8 cellular contexts compared by ENCODE assay signal in the genomic region with DNA sequence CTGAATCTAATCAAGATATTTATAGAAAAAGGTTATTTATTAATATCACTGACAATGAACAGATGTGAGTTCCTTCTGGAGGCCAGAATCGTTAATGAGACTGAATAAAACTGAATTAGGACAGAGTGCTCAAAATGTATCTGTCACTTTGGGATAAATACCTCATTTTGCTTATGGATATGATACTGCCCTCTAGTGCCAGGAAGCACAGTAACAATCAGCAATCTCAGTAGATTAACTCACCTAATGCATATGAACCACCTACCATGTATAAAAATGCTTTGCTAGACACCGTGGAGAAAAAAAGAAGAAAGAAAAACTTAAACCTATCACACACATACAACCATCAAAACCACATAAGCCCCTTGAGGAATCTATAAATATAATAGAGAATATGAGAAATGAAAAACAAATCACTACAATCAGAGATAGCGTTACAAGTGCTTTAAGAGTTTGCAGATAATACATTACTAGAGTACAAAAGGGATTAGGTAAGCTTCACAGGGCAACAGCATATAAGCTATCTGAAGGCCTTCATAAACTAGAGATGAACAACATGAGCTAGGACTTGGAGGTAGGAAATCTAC.
DNase-seq lines count a peak whose midpoint lies in the region; ATAC-seq and TF ChIP-seq lines count a peak whose summit lies in the region.

No MANE protein-coding gene starts in this region.

- no peaks in the 10 kb centered on the region for H3K36me3 ChIP-seq in breast epithelium

- ATAC-seq in GM18861 (IDR thresholded peaks at IDR 0.05; ENCODE audit: unreplicated experiment) = no peak

- H3K4me3 ChIP-seq in breast epithelium (no peak overlapping the region), lower leg skin (ENCODE audit: low read depth, poor library complexity, severe bottlenecking) (no peak overlapping the region)

- H3K4me1 ChIP-seq in breast epithelium = peaks cover 6 to 10% of the 10 kb centered on the region in 2 donors

- no peak for TF ChIP-seq POLR2A in breast epithelium (IDR thresholded peaks at IDR 0.05)
- TF ChIP-seq POLR2A in lower leg skin (IDR thresholded peaks at IDR 0.05) = no peak

- H3K27ac ChIP-seq in 22Rv1 = no peak overlapping the region
- H3K27ac ChIP-seq in breast epithelium = peak overlapping the region in 1 of 2 donors; percentile 78

- H3K27me3 Mint-ChIP-seq in mesothelial cell of epicardium (ENCODE audit: low read depth) = no peaks in the 10 kb centered on the region

- H3K9me3 Mint-ChIP-seq in mesothelial cell of epicardium = no peaks in the 10 kb centered on the region

- intact Hi-C loops in breast epithelium (cut with DNase I; ENCODE audit: low total_unique reads) (no loop called here), lower leg skin (cut with DNase I; ENCODE audit: low total_unique reads) (no loop called here)

- H3K27me3 ChIP-seq in breast epithelium = no peaks in the 10 kb centered on the region

- peak overlapping the region; percentile 24 for H3K27ac Mint-ChIP-seq in mesothelial cell of epicardium

- H3K4me3 Mint-ChIP-seq in mesothelial cell of epicardium = no peak overlapping the region

- H3K36me3 Mint-ChIP-seq in mesothelial cell of epicardium = peaks cover 11% of the 10 kb centered on the region

- H3K4me1 Mint-ChIP-seq in mesothelial cell of epicardium = peaks cover 19% of the 10 kb centered on the region

- H3K9me3 ChIP-seq in breast epithelium = no peaks in the 10 kb centered on the region

- DNase-seq in DMS53 (lab: John Stamatoyannopoulos, UW) = peak; percentile 71
- DNase-seq in NCI-H1694 treated with DMSO at 0.1 percent for 48 hours (lab: John Stamatoyannopoulos, UW) = peak; percentile 65
- DNase-seq in breast epithelium (ENCODE audit: low spot score in 2 of 2) = no peak
- DNase-seq in mesothelial cell of epicardium (ENCODE audit: low spot score in 2 of 2, unreplicated experiment in 2 of 2) = no peak
- DNase-seq in middle frontal gyrus (ENCODE audit: extremely low spot score, low spot score) = no peak
- DNase-seq in lower leg skin (ENCODE audit: low spot score in 2 of 2) = no peak

- 43 to 44% methylated on average over 3 of the region's 3 CpGs for WGBS in lower leg skin, 2 donors

- TF ChIP-seq CTCF in 22Rv1 (IDR thresholded peaks at IDR 0.05) (peak; percentile 88), breast epithelium (IDR thresholded peaks at IDR 0.05) (peak; percentile 40 to 59 (median 49)), mesothelial cell of epicardium (IDR thresholded peaks at IDR 0.05; ENCODE audit: unreplicated experiment) (peak; percentile 46), lower leg skin (IDR thresholded peaks at IDR 0.05) (peak in 1 of 3 donors; percentile 54)

Comparison
In these comparisons a context has a peak if more than half of its experiments do, and no peak if none do; other contexts are left out.
1. DNase-seq: peak in DMS53 (single experiment) and NCI-H1694 treated with DMSO at 0.1 percent for 48 hours (single experiment); none in breast epithelium (0 of 2), mesothelial cell of epicardium (0 of 2), middle frontal gyrus (single experiment) and lower leg skin (0 of 2).